11 cellular contexts compared by ENCODE assay signal in the genomic region with DNA sequence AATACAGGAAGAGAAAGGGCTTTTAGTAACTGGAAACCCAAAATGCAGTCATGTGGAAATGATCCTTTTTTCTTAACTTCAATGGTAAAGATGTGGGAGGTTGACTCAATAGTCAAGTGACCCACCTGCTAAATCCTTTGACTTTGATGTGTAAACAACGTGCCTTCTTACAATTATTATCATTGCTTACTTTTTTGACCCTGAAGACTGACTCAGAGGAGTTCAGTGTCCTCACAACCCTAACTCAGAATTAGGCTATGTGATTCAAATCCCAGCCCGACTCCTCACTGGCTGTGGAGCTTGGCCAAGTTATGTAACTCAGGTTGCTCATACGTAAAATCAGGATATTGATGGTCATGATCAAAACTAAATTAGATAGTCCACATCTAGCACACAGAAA. TPM values are rescaled to one million over a fixed set of nuclear protein-coding genes. Genes with fewer than 3 reads are reported as not detected.
DNase-seq lines count a peak whose midpoint lies in the region; ATAC-seq, FAIRE-seq and TF ChIP-seq lines count a peak whose summit lies in the region.
"Had no signal": no experiment of that assay in that cellular context is flagged by ENCODE, and none has a peak within 500 bp of the region (broad histone marks: within the 10 kb centered on the region; RNA-seq: fewer than 3 reads in every experiment).

No MANE protein-coding gene starts in this region.

- no peak overlapping the region for H2BK12ac ChIP-seq in trophoblast cell (ENCODE audit: low read length)

- H3K4me1 ChIP-seq in K562 (replicated peaks in 1 of 2; ENCODE audit: control insufficient read depth in 2 of 2, insufficient read depth in 2 of 2, low read length in 2 of 2) (no peaks in the 10 kb centered on the region), trophoblast cell (ENCODE audit: control insufficient read depth in 1 of 2, insufficient read depth in 2 of 2, low read length in 2 of 2) (no peaks in the 10 kb centered on the region)

- TF ChIP-seq EP300 in K562 (IDR thresholded peaks at IDR 0.05; ENCODE audit: low read length): no peak

- no peak overlapping the region for H3K23ac ChIP-seq in trophoblast cell (ENCODE audit: low read length)

- H3K4ac ChIP-seq in trophoblast cell (ENCODE audit: low read depth, low read length): no peak overlapping the region

- H3K79me2 ChIP-seq in K562 (ENCODE audit: control insufficient read depth, insufficient read depth, low read length): no peaks in the 10 kb centered on the region
- no peaks in the 10 kb centered on the region for H3K79me2 ChIP-seq in trophoblast cell (ENCODE audit: control insufficient read depth, insufficient read depth, low read length, poor library complexity)

- DNase-seq in HPDE6-E6E7 (ENCODE audit: extremely low spot score): peak; percentile 28
- no peak for DNase-seq in K562 (ENCODE audit: extremely low read depth in 1 of 4, low spot score in 3 of 4)
- DNase-seq in retinal pigment epithelial cell (ENCODE audit: low read depth): peak; percentile 96
- no peak for DNase-seq in NCI-H2081 treated with DMSO at 0.1 percent for 48 hours (lab: John Stamatoyannopoulos, UW)
- DNase-seq in trophoblast cell: no peak
- no peak for DNase-seq in NCI-H187 treated with DMSO at 0.1 percent for 48 hours (lab: John Stamatoyannopoulos, UW)
- DNase-seq: activated gamma-delta T cell treated with Interleukin-2 at 50 U/mL for 16 hours, dorsolateral prefrontal cortex, WERI-Rb-1 had no signal

- intact Hi-C loops in K562 (cut with micrococcal nuclease): no loop called here

- H3K14ac ChIP-seq in trophoblast cell (ENCODE audit: low read length): no peak overlapping the region

- CTCF ChIA-PET in K562 (lab: Yijun Ruan, JAX; ENCODE audit: low intra/inter-chr PET ratio): no interaction called here

- H4K12ac ChIP-seq in trophoblast cell (ENCODE audit: low read depth, low read length): no peak overlapping the region

- H4K8ac ChIP-seq in trophoblast cell (ENCODE audit: low read depth, low read length): no peak overlapping the region

- peak; percentile 40 for ATAC-seq in GM19438 (IDR thresholded peaks at IDR 0.05; ENCODE audit: low read depth, unreplicated experiment)
- no peak for ATAC-seq in K562

- WGBS in K562 (ENCODE audit: insufficient coverage, low coverage, missing lambda C conversion rate): 18% methylated on average over 3 of the region's 3 CpGs
- WGBS in trophoblast cell (ENCODE audit: extremely low coverage, insufficient coverage, insufficient read length): no CpG with 5 or more reads among the region's 3 CpGs

- TF ChIP-seq CTCF in K562 (IDR thresholded peaks at IDR 0.05 in 2 of 3, conservative IDR thresholded peaks at IDR 0.05 in 1 of 3; ENCODE audit: insufficient read depth in 2 of 3, low read depth in 1 of 3, low read length in 3 of 3) (no peak), retinal pigment epithelial cell (conservative IDR thresholded peaks at IDR 0.05; ENCODE audit: low read depth, low read length) (no peak)

- no peaks in the 10 kb centered on the region for H4K20me1 ChIP-seq in K562 (replicated peaks; ENCODE audit: control insufficient read depth, insufficient read depth, low read length)

- H3K9me3 ChIP-seq in K562 (replicated peaks; ENCODE audit: control insufficient read depth, insufficient read depth, low read depth, low read length) (no peaks in the 10 kb centered on the region), trophoblast cell (ENCODE audit: insufficient read depth, low read depth, low read length) (no peaks in the 10 kb centered on the region)

- H3K79me1 ChIP-seq in trophoblast cell (ENCODE audit: low read length): no peaks in the 10 kb centered on the region

- H2AFZ ChIP-seq in K562 (ENCODE audit: low read depth, low read length): 0 out of 2 replicates have a peak overlapping the region, but pooled peaks have one; percentile 14
- H2AFZ ChIP-seq in trophoblast cell (ENCODE audit: insufficient read depth, low read length, poor library complexity): no peak overlapping the region

- no peak for TF ChIP-seq RAD21 in K562 (CRISPR knock-in tag; conservative IDR thresholded peaks at IDR 0.05 in 1 of 2, IDR thresholded peaks at IDR 0.05 in 1 of 2)

- in situ Hi-C loops in K562 (cut with MboI): loop anchor here (5.0 to 25.0 kb wide), 2 partner anchors 72 to 892 kb away; no protein-coding TSS in a partner anchor

- FAIRE-seq in K562 (lab: Jason Lieb, UNC): no peak

- TF ChIP-seq POLR2A in K562 (conservative IDR thresholded peaks at IDR 0.05): no peak

- H2BK5ac ChIP-seq in trophoblast cell (ENCODE audit: low read depth, low read length, poor library complexity): no peak overlapping the region

- H3K4me3 ChIP-seq in K562 (no peak overlapping the region), retinal pigment epithelial cell (ENCODE audit: low read length) (no peak overlapping the region), trophoblast cell (ENCODE audit: low read depth, low read length) (no peak overlapping the region)
- H3K4me3 ChIP-seq: dorsolateral prefrontal cortex had no signal

- POLR2A ChIA-PET in K562 (lab: Yijun Ruan, JAX): no interaction called here

- H3K9ac ChIP-seq in K562 (ENCODE audit: insufficient read depth in 1 of 2, low read depth in 2 of 2, low read length in 2 of 2): no peak overlapping the region
- H3K9ac ChIP-seq in trophoblast cell (ENCODE audit: low read length): no peak overlapping the region
- H3K9ac ChIP-seq: KMS-11 had no signal

- no peak overlapping the region for H3K4me2 ChIP-seq in K562 (ENCODE audit: insufficient read depth, low read length)
- H3K4me2 ChIP-seq in trophoblast cell (ENCODE audit: low read length): no peak overlapping the region
- H3K4me2 ChIP-seq: KMS-11 had no signal

- no peak overlapping the region for H4K91ac ChIP-seq in trophoblast cell (ENCODE audit: low read depth, low read length)

- no peak overlapping the region for H2AK5ac ChIP-seq in trophoblast cell (ENCODE audit: low read length)

- BruUV-seq in K562 (replicated peaks; lab: Mats Ljungman, UMichigan): no TSS peak

- no peak overlapping the region for H2BK120ac ChIP-seq in trophoblast cell (ENCODE audit: insufficient read depth, low read length, poor library complexity)

- H3K36me3 ChIP-seq in K562 (ENCODE audit: control insufficient read depth, insufficient read depth, low read length) (no peaks in the 10 kb centered on the region; the same call in 2 of the 3 replicates), trophoblast cell (ENCODE audit: control insufficient read depth in 1 of 2, insufficient read depth in 2 of 2, low read length in 2 of 2) (no peaks in the 10 kb centered on the region)
- H3K36me3 ChIP-seq: WERI-Rb-1 had no signal

- H3K27me3 ChIP-seq in K562 (ENCODE audit: control insufficient read depth in 2 of 2, insufficient read depth in 2 of 2, low read length in 2 of 2) (no peaks in the 10 kb centered on the region), trophoblast cell (ENCODE audit: insufficient read depth, low read length) (no peaks in the 10 kb centered on the region)
- H3K27me3 ChIP-seq: dorsolateral prefrontal cortex had no signal

- H3K27ac ChIP-seq in K562 (ENCODE audit: extremely low read depth, low read depth, low read length): no peak overlapping the region
- no peak overlapping the region for H3K27ac ChIP-seq in trophoblast cell (ENCODE audit: low read depth, low read length)
- H3K27ac ChIP-seq: dorsolateral prefrontal cortex, KMS-11, WERI-Rb-1 had no signal

- no peak overlapping the region for H3K18ac ChIP-seq in trophoblast cell (ENCODE audit: low read length)

- H3K9me1 ChIP-seq in K562 (ENCODE audit: control insufficient read depth, insufficient read depth, low read length): no peaks in the 10 kb centered on the region

TF ChIP-seq in K562, 482 proteins besides CTCF, POLR2A, EP300 and RAD21:
- TF ChIP-seq MED1 (CRISPR knock-in tag; IDR thresholded peaks at IDR 0.05; ENCODE audit: borderline replicate concordance): no peak
- peak; percentile 59; the same call in 1 of the 2 replicates for TF ChIP-seq SOX6 (IDR thresholded peaks at IDR 0.05)

RNA-seq across cellular contexts. Expression of a gene that starts 27.9 kb away (rescaled TPM):
- total RNA-seq in K562 (2011; cell fraction: chromatin; rRNA removed; ENCODE audit: low replicate concordance): 84.5 and 286 TPM in 2 replicates
- total RNA-seq in K562 (2011; cell fraction: nucleolus; rRNA removed): 63.2 and 89.4 TPM in 2 replicates
- total RNA-seq in K562 (2011; cell fraction: nucleoplasm; rRNA removed): 161 and 202 TPM in 2 replicates
- total RNA-seq in K562 (2014; rRNA removed): 395 and 406 TPM in 2 replicates
- 699 and 816 TPM in 2 replicates for total RNA-seq in K562 (2014; rRNA removed; fragmentation: Illumina TruSeq; extraction: Trizol)
- 445 and 472 TPM in 2 replicates for total RNA-seq in K562 (2015; rRNA removed; fragmentation: Illumina TruSeq; extraction: Trizol)
- total RNA-seq in K562 (2021): 407 and 423 TPM in 2 replicates
- polyA plus RNA-seq in K562 (2011; rRNA removed): 560 and 820 TPM in 2 replicates
- 136 and 244 TPM in 2 replicates for polyA plus RNA-seq in K562 (2011; cell fraction: cytosol; rRNA removed)
- 168 and 258 TPM in 2 replicates for polyA plus RNA-seq in K562 (2011; cell fraction: nucleus; rRNA removed)
- polyA plus RNA-seq in K562 (2012): 427 and 491 TPM in 2 replicates
- 603 and 620 TPM in 2 replicates for polyA plus RNA-seq in K562 (2014; fragmentation: Illumina TruSeq; extraction: Trizol)
- polyA plus RNA-seq in K562 (2014; fragmentation: Nextera tagmentation; extraction: Ambion mirVana): 1,000 to 10,000 TPM in 1 of 2 experiments, 100 to 1,000 TPM in 1; 940 to 1,298 TPM
- 529 and 544 TPM in 2 replicates for polyA plus RNA-seq in K562 (2014; rRNA removed)
- polyA minus RNA-seq in K562 (2011; rRNA and poly(A)+ RNA removed): 415 and 433 TPM in 2 replicates
- polyA minus RNA-seq in K562 (2011; cell fraction: cytosol; rRNA and poly(A)+ RNA removed): 143 and 163 TPM in 2 replicates
- 111 and 232 TPM in 2 replicates for polyA minus RNA-seq in K562 (2011; cell fraction: nucleus; rRNA and poly(A)+ RNA removed)
- 1,785 and 1,843 TPM in 2 replicates for polyA plus RNA-seq in trophoblast cell (2013)

Comparison
In these comparisons a context has a peak if more than half of its experiments do, and no peak if none do; other contexts are left out.
1. DNase-seq: peak in HPDE6-E6E7 (single experiment) and retinal pigment epithelial cell (single experiment); none in K562 (0 of 4), NCI-H2081 treated with DMSO at 0.1 percent for 48 hours (single experiment), trophoblast cell (0 of 2) and NCI-H187 treated with DMSO at 0.1 percent for 48 hours (single experiment).